26 cellular contexts compared by ENCODE assay signal in the genomic region with DNA sequence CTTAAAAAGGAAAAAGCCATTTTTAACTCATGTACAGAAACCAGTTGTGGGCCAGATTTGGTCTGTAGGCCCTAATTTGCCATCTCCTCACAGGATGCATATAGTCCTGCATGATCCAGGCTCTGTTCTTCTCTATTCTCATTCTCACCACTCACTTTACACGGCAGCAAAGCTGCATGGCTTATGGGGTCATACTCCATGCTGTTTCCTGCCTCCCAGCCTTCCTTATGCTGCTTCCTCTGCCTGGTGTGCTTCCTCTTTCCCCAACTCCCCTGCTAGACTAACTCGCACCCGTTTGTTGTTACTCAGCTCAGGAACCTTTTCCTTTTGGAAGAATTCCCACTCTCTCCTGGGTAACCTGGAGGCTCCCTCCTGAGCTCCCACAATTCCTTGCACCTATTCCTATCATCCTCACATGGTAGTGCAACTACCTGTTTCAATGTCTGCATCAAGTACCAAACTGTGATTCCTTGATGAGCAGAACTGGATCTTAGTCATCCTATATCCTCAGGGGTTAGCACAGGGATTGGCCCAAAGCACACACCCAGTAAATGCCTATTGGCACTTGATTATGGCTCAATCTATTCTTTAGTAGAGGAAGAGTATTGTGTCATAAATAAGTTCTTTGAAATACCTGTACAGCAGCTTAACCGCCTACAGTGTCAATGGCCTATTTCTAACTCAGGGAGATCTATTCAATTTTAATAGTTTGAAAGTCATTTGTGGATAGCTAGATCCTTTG.
"Had no signal": no experiment of that assay in that cellular context is flagged by ENCODE, and none has a peak within 500 bp of the region (broad histone marks: within the 10 kb centered on the region; RNA-seq: fewer than 3 reads in every experiment).

No MANE protein-coding gene starts in this region.

- H3K27ac ChIP-seq: dorsolateral prefrontal cortex, esophagus muscularis mucosa, gastroesophageal sphincter, left ventricle myocardium inferior, neutrophil, psoas muscle, spleen, tibial artery, upper lobe of left lung, vagina had no signal

- H3K9me3 ChIP-seq: esophagus muscularis mucosa, gastroesophageal sphincter, left ventricle myocardium inferior, neutrophil, psoas muscle, spleen, tibial artery, upper lobe of left lung, vagina had no signal

- H3K4me3 Mint-ChIP-seq: nephron progenitor cell; stimulated activated memory B cell treated with anti-CD40 and anti-IgM and Interleukin-4, amounts not matched to agents 10 μg/mL and 1 μg/mL and 100 μg/mL, for 72 hours; stimulated activated naive CD8-positive, alpha-beta T cell treated with anti-CD3 and anti-CD28 coated beads, Interleukin-15, Interleukin-2, amounts not matched to agents 100 ng/mL and 50 ng/mL, for 24 hours had no signal

- ATAC-seq: gastroesophageal sphincter; psoas muscle; sciatic nerve; stimulated activated memory B cell treated with anti-CD40 and anti-IgM and Interleukin-4, amounts not matched to agents 10 μg/mL and 1 μg/mL and 100 μg/mL, for 72 hours had no signal

- H3K9me3 Mint-ChIP-seq: nephron progenitor cell; stimulated activated naive CD8-positive, alpha-beta T cell treated with anti-CD3 and anti-CD28 coated beads, Interleukin-15, Interleukin-2, amounts not matched to agents 100 ng/mL and 50 ng/mL, for 24 hours had no signal

- H3K27me3 ChIP-seq: esophagus muscularis mucosa, gastroesophageal sphincter, spleen, tibial artery, upper lobe of left lung, vagina had no signal

- H3K36me3 Mint-ChIP-seq: naive B cell; stimulated activated memory B cell treated with anti-CD40 and anti-IgM and Interleukin-4, amounts not matched to agents 10 μg/mL and 1 μg/mL and 100 μg/mL, for 72 hours had no signal

- H3K4me3 ChIP-seq: dorsolateral prefrontal cortex, esophagus muscularis mucosa, gastroesophageal sphincter, left ventricle myocardium inferior, lung, psoas muscle, spleen, tibial artery, upper lobe of left lung, vagina had no signal

- H3K4me1 ChIP-seq: gastroesophageal sphincter, psoas muscle, tibial artery, vagina had no signal

- H3K27me3 Mint-ChIP-seq: stimulated activated memory B cell treated with anti-CD40 and anti-IgM and Interleukin-4, amounts not matched to agents 10 μg/mL and 1 μg/mL and 100 μg/mL, for 72 hours; stimulated activated naive CD8-positive, alpha-beta T cell treated with anti-CD3 and anti-CD28 coated beads, Interleukin-15, Interleukin-2, amounts not matched to agents 100 ng/mL and 50 ng/mL, for 24 hours had no signal

- H3K4me1 Mint-ChIP-seq: naive B cell; nephron progenitor cell; stimulated activated memory B cell treated with anti-CD40 and anti-IgM and Interleukin-4, amounts not matched to agents 10 μg/mL and 1 μg/mL and 100 μg/mL, for 72 hours had no signal

- DNase-seq: cortex of kidney; dorsolateral prefrontal cortex; effector CD8-positive, alpha-beta T cell; glutamatergic neuron; kidney; left cardiac atrium; left ventricle myocardium inferior; mesendoderm; naive B cell; nephron progenitor cell; psoas muscle; retina; spleen; stimulated activated CD4-positive, alpha-beta T cell treated with anti-CD3 and anti-CD28 coated beads, Interleukin-15, amount 100 ng/mL, for 24 hours; stimulated activated CD4-positive, alpha-beta T cell treated with anti-CD3 and anti-CD28 coated beads, Interleukin-1b, Interleukin-23, amount 100 ng/mL, for 48 hours; stimulated activated CD4-positive, alpha-beta T cell treated with anti-CD3 and anti-CD28 coated beads, Interleukin-4, amount 100 ng/mL, for 24 hours; tibial artery; upper lobe of left lung had no signal

- H3K27ac Mint-ChIP-seq: naive B cell; nephron progenitor cell; stimulated activated memory B cell treated with anti-CD40 and anti-IgM and Interleukin-4, amounts not matched to agents 10 μg/mL and 1 μg/mL and 100 μg/mL, for 72 hours; stimulated activated naive CD8-positive, alpha-beta T cell treated with anti-CD3 and anti-CD28 coated beads, Interleukin-15, Interleukin-2, amounts not matched to agents 100 ng/mL and 50 ng/mL, for 24 hours had no signal

- H3K36me3 ChIP-seq: esophagus muscularis mucosa, gastroesophageal sphincter, left ventricle myocardium inferior, neutrophil, spleen, tibial artery, upper lobe of left lung, vagina had no signal
